9 cellular contexts compared by ENCODE assay signal in the genomic region with DNA sequence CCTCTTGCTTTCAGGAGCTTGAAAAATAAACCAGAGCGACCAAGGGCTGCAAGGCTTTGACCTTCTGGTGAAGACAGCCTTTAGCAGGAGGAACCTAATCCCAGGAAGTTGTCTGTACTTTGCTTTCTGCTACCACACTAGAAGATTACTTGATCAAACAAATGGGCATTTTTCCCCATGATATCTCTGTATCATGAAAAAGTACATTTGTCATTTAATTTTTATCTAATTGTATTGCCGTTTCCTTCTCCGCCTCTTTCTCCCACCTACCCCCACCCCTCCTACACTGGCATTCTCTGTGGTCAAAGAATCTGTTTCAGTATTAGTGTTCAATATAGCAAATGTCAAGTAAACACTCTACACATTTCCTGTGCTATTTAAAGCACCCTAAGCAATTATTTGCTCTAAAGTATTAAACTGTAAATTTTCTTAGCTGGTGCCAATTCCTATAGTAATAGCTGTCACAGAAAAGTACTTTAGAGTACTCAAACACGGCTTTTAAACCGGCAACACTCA. TPM values are rescaled to one million over a fixed set of nuclear protein-coding genes. Genes with fewer than 3 reads are reported as not detected.
DNase-seq lines count a peak whose midpoint lies in the region; ATAC-seq and TF ChIP-seq lines count a peak whose summit lies in the region.
"Had no signal": no experiment of that assay in that cellular context is flagged by ENCODE, and none has a peak within 500 bp of the region (broad histone marks: within the 10 kb centered on the region; RNA-seq: fewer than 3 reads in every experiment).

No MANE protein-coding gene starts in this region.

- DNase-seq in GM12865 (ENCODE audit: low read depth), result peak; percentile 70
- no peak for DNase-seq in HL-60 (ENCODE audit: low read depth in 1 of 2, low spot score in 1 of 2)
- DNase-seq in effector memory CD4-positive, alpha-beta T cell, result peak in 1 of 3 donors; percentile 8
- DNase-seq in SKM-1 treated with dmso at 0.1 percent for 144 hours (lab: John Stamatoyannopoulos, UW; ENCODE audit: unreplicated experiment), result no peak
- DNase-seq in D341Med (ENCODE audit: low spot score), result no peak
- DNase-seq in endodermal cell, result no peak
- no peak for DNase-seq in middle frontal gyrus (ENCODE audit: extremely low spot score, low spot score)

- no peaks in the 10 kb centered on the region for H3K27me3 Mint-ChIP-seq in endodermal cell (ENCODE audit: insufficient read depth)

- no peaks in the 10 kb centered on the region for H3K36me3 ChIP-seq in effector memory CD4-positive, alpha-beta T cell (ENCODE audit: control insufficient read depth, insufficient read depth, low read length)
- H3K36me3 ChIP-seq in endodermal cell (ENCODE audit: control insufficient read depth, insufficient read depth, low read length), result no peaks in the 10 kb centered on the region

- H3K36me3 Mint-ChIP-seq in endodermal cell (ENCODE audit: low read depth), result no peaks in the 10 kb centered on the region

- TF ChIP-seq CTCF in GM12865 (IDR thresholded peaks at IDR 0.05; ENCODE audit: insufficient read depth, low read depth, low read length, missing control alignments) (no peak), HL-60 (IDR thresholded peaks at IDR 0.05; ENCODE audit: insufficient read depth, low read length) (no peak), endodermal cell (conservative IDR thresholded peaks at IDR 0.05) (no peak)

- H3K4me1 Mint-ChIP-seq in endodermal cell, result peaks cover 35% of the 10 kb centered on the region

- peak overlapping the region; percentile 11; the same call in 1 of the 2 replicates for H3K4me3 ChIP-seq in GM12865 (ENCODE audit: low read depth, low read length)
- no peak overlapping the region for H3K4me3 ChIP-seq in HL-60 (replicated peaks; ENCODE audit: insufficient read depth, low read length)
- peak overlapping the region; percentile 30 for H3K4me3 ChIP-seq in effector memory CD4-positive, alpha-beta T cell (ENCODE audit: insufficient read depth, low read depth, low read length, poor library complexity, severe bottlenecking)
- H3K4me3 ChIP-seq in endodermal cell (ENCODE audit: low read length), result no peak overlapping the region

- peaks cover 14% of the 10 kb centered on the region for H3K4me1 ChIP-seq in effector memory CD4-positive, alpha-beta T cell (ENCODE audit: control insufficient read depth, insufficient read depth, low read length, poor library complexity, severe bottlenecking)
- peaks cover 17% of the 10 kb centered on the region for H3K4me1 ChIP-seq in endodermal cell (ENCODE audit: control insufficient read depth, insufficient read depth, low read length)

- no peaks in the 10 kb centered on the region for H3K9me3 ChIP-seq in effector memory CD4-positive, alpha-beta T cell (ENCODE audit: control insufficient read depth, low read length)
- no peaks in the 10 kb centered on the region for H3K9me3 ChIP-seq in endodermal cell (ENCODE audit: control insufficient read depth, low read length)

- H3K9me3 Mint-ChIP-seq in endodermal cell, result no peaks in the 10 kb centered on the region

- H3K9ac ChIP-seq in endodermal cell (ENCODE audit: extremely low read depth, low read length, poor library complexity, severe bottlenecking), result no peak overlapping the region

- 93% methylated on average over 3 to 5 of the region's 5 CpGs for WGBS in endodermal cell (ENCODE audit: insufficient coverage in 1 of 2, insufficient read length in 1 of 2), 2 experiments

- peak overlapping the region; percentile 35 for H3K27ac ChIP-seq in HL-60 (replicated peaks)
- peak overlapping the region; percentile 46 for H3K27ac ChIP-seq in effector memory CD4-positive, alpha-beta T cell (ENCODE audit: insufficient read depth, low read length, poor library complexity, severe bottlenecking)
- no peak overlapping the region for H3K27ac ChIP-seq in endodermal cell (ENCODE audit: low read depth, low read length)

- peak; percentile 96 for ATAC-seq in GM21423 (IDR thresholded peaks at IDR 0.05; ENCODE audit: unreplicated experiment)
- ATAC-seq: HCT116 had no signal

- H3K4me3 Mint-ChIP-seq in endodermal cell, result no peak overlapping the region

- no peak overlapping the region for H3K27ac Mint-ChIP-seq in endodermal cell

- H3K27me3 ChIP-seq in HL-60 (ENCODE audit: insufficient read depth, poor library complexity, severe bottlenecking) (no peaks in the 10 kb centered on the region), endodermal cell (ENCODE audit: control insufficient read depth, insufficient read depth, low read length, poor library complexity, severe bottlenecking) (no peaks in the 10 kb centered on the region)
- H3K27me3 ChIP-seq in effector memory CD4-positive, alpha-beta T cell (replicated peaks; ENCODE audit: control insufficient read depth, insufficient read depth, low read length, poor library complexity, severe bottlenecking), result no peaks in the 10 kb centered on the region

RNA-seq across cellular contexts. Expression of gene ATXN1, which starts 29.7 kb away (rescaled TPM):
- total RNA-seq in endodermal cell, result 10 to 100 TPM; 10.4 to 15.9 TPM
- polyA plus RNA-seq in endodermal cell (2013, experiment 1 of 2), result 4.0 TPM
- polyA plus RNA-seq in endodermal cell (2013, experiment 2 of 2), result 4.2 TPM

Comparison
In these comparisons a context has a peak if more than half of its experiments do, and no peak if none do; other contexts are left out.
1. H3K4me3 ChIP-seq: peak in GM12865 (single experiment) and effector memory CD4-positive, alpha-beta T cell (single experiment); none in HL-60 (single experiment) and endodermal cell (single experiment).